In the genomic region with DNA sequence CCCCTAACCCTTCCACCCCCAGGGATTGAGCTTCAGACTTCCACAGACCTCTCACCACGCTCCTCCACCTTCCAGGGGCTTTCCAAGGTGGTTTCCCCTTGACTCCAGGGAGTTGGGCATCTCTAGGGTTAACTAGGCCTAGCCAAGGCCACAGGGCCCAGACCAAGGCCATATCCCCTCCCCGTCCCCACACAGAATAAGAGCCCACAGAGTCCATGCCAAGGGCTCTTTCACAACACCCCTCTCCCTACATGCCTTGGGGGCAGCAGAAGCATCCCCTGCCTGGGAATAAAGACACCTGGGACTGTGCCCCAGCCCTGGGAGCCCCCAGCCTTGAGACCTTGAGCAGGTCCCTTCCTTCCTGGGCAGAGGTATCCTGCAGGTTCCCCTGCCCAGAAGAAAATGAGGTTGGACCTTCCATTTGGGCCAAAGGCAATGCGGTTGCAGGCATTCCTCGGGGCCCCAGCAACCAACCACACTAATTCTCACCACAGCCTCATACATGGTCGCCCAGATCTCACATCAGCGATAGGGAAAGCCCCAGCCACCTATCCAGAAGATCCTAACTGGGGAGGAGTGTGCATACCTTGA, we compare ENCODE assay signal across 8 cellular contexts. TPM values are rescaled to one million over a fixed set of nuclear protein-coding genes. Genes with fewer than 3 reads are reported as not detected.
DNase-seq lines count a peak whose midpoint lies in the region; ATAC-seq and TF ChIP-seq lines count a peak whose summit lies in the region.

No MANE protein-coding gene starts in this region.

- intact Hi-C loops in activated CD4-positive, alpha-beta T cell treated with anti-CD3 and anti-CD28 coated beads for 36 hours (cut with DNase I, micrococcal nuclease) = loop anchor here in 1 of 2 experiments (2.0 to 10.0 kb wide), 2 partner anchors 31 to 249 kb away; no protein-coding TSS in a partner anchor
- intact Hi-C loops in left colon (cut with DNase I, micrococcal nuclease) = no loop called here

- CTCF ChIA-PET in activated CD4-positive, alpha-beta T cell treated with anti-CD3 and anti-CD28 coated beads for 36 hours (lab: Charles Lee) = interaction anchor here (0.7 to 5.8 kb wide), 7 partner anchors 9 to 140 kb away, joined by 3 to 46 read pairs (median 4); no protein-coding TSS in a partner anchor

- ATAC-seq in activated CD4-positive, alpha-beta T cell treated with anti-CD3 and anti-CD28 coated beads for 36 hours = no peak
- no peak for ATAC-seq in stimulated activated effector memory CD8-positive, alpha-beta T cell treated with anti-CD3 and anti-CD28 coated beads, Interleukin-12 subunit alpha, Interleukin-12 subunit beta, amount 100 ng/mL, for 72 hours
- no peak for ATAC-seq in left colon

- H3K27ac ChIP-seq in WERI-Rb-1 = peak overlapping the region; percentile 83

- DNase-seq in activated CD4-positive, alpha-beta T cell treated with anti-CD3 and anti-CD28 coated beads for 36 hours = no peak
- DNase-seq in activated CD4-positive, alpha-beta T cell treated with anti-CD3 and anti-CD28 coated beads for 4 hours = no peak
- DNase-seq in WERI-Rb-1 = no peak
- no peak for DNase-seq in glutamatergic neuron
- no peak for DNase-seq in stimulated activated effector memory CD8-positive, alpha-beta T cell treated with anti-CD3 and anti-CD28 coated beads, Interleukin-12 subunit alpha, Interleukin-12 subunit beta, amount 100 ng/mL, for 72 hours (ENCODE audit: low spot score in 2 of 2)
- DNase-seq in left colon = no peak
- DNase-seq in putamen (ENCODE audit: low spot score) = no peak
- DNase-seq in NCI-H510A treated with DMSO at 0.1 percent for 48 hours (lab: John Stamatoyannopoulos, UW) = no peak

- H3K9me3 ChIP-seq in WERI-Rb-1 (ENCODE audit: severe bottlenecking) = no peaks in the 10 kb centered on the region

- peak overlapping the region; percentile 76 for H3K4me3 Mint-ChIP-seq in activated CD4-positive, alpha-beta T cell treated with anti-CD3 and anti-CD28 coated beads for 36 hours
- peak overlapping the region; percentile 90 for H3K4me3 Mint-ChIP-seq in glutamatergic neuron (ENCODE audit: unreplicated experiment)
- H3K4me3 Mint-ChIP-seq in stimulated activated effector memory CD8-positive, alpha-beta T cell treated with anti-CD3 and anti-CD28 coated beads, Interleukin-12 subunit alpha, Interleukin-12 subunit beta, amount 100 ng/mL, for 72 hours = peak overlapping the region; percentile 72

- no peaks in the 10 kb centered on the region for H3K27me3 Mint-ChIP-seq in activated CD4-positive, alpha-beta T cell treated with anti-CD3 and anti-CD28 coated beads for 36 hours
- H3K27me3 Mint-ChIP-seq in glutamatergic neuron (ENCODE audit: unreplicated experiment) = peaks cover 21% of the 10 kb centered on the region

- H3K36me3 Mint-ChIP-seq in activated CD4-positive, alpha-beta T cell treated with anti-CD3 and anti-CD28 coated beads for 36 hours (ENCODE audit: low read depth) = no peaks in the 10 kb centered on the region
- H3K36me3 Mint-ChIP-seq in glutamatergic neuron (ENCODE audit: unreplicated experiment) = no peaks in the 10 kb centered on the region
- no peaks in the 10 kb centered on the region for H3K36me3 Mint-ChIP-seq in stimulated activated effector memory CD8-positive, alpha-beta T cell treated with anti-CD3 and anti-CD28 coated beads, Interleukin-12 subunit alpha, Interleukin-12 subunit beta, amount 100 ng/mL, for 72 hours

- TF ChIP-seq CTCF in WERI-Rb-1 (IDR thresholded peaks at IDR 0.05; ENCODE audit: low read depth, low read length) (no peak), glutamatergic neuron (IDR thresholded peaks at IDR 0.05; ENCODE audit: partially characterized antibody, unreplicated experiment) (no peak)

- H3K27ac Mint-ChIP-seq in activated CD4-positive, alpha-beta T cell treated with anti-CD3 and anti-CD28 coated beads for 36 hours = no peak overlapping the region
- peak overlapping the region; percentile 35 for H3K27ac Mint-ChIP-seq in glutamatergic neuron (ENCODE audit: unreplicated experiment)
- peak overlapping the region; percentile 64 for H3K27ac Mint-ChIP-seq in stimulated activated effector memory CD8-positive, alpha-beta T cell treated with anti-CD3 and anti-CD28 coated beads, Interleukin-12 subunit alpha, Interleukin-12 subunit beta, amount 100 ng/mL, for 72 hours

- H3K36me3 ChIP-seq in WERI-Rb-1 = peaks cover 3% of the 10 kb centered on the region

- peaks cover 18% of the 10 kb centered on the region for H3K4me1 Mint-ChIP-seq in activated CD4-positive, alpha-beta T cell treated with anti-CD3 and anti-CD28 coated beads for 36 hours
- peaks cover 6% of the 10 kb centered on the region for H3K4me1 Mint-ChIP-seq in glutamatergic neuron (ENCODE audit: low read depth, unreplicated experiment)
- H3K4me1 Mint-ChIP-seq in stimulated activated effector memory CD8-positive, alpha-beta T cell treated with anti-CD3 and anti-CD28 coated beads, Interleukin-12 subunit alpha, Interleukin-12 subunit beta, amount 100 ng/mL, for 72 hours = peaks cover 42% of the 10 kb centered on the region

- peak overlapping the region; percentile 83 for H3K4me3 ChIP-seq in WERI-Rb-1 (ENCODE audit: low read depth, low read length)

- H3K9me3 Mint-ChIP-seq in activated CD4-positive, alpha-beta T cell treated with anti-CD3 and anti-CD28 coated beads for 36 hours (ENCODE audit: low read depth) = no peaks in the 10 kb centered on the region
- peaks cover 10% of the 10 kb centered on the region for H3K9me3 Mint-ChIP-seq in glutamatergic neuron (ENCODE audit: unreplicated experiment)
- H3K9me3 Mint-ChIP-seq in stimulated activated effector memory CD8-positive, alpha-beta T cell treated with anti-CD3 and anti-CD28 coated beads, Interleukin-12 subunit alpha, Interleukin-12 subunit beta, amount 100 ng/mL, for 72 hours = no peaks in the 10 kb centered on the region

- POLR2A ChIA-PET in activated CD4-positive, alpha-beta T cell treated with anti-CD3 and anti-CD28 coated beads for 36 hours (lab: Charles Lee) = interaction anchor here (0.6 kb wide), 1 partner anchor 123 kb away, joined by 3 read pairs; no protein-coding TSS in a partner anchor

- no peaks in the 10 kb centered on the region for H3K27me3 ChIP-seq in WERI-Rb-1 (ENCODE audit: insufficient read depth, low read depth, severe bottlenecking)

RNA-seq across cellular contexts. Expression of gene GDPD5, which starts 1.8 kb away (rescaled TPM):
- 10 to 100 TPM; 16.8 to 22.0 TPM for total RNA-seq in activated CD4-positive, alpha-beta T cell treated with anti-CD3 and anti-CD28 coated beads for 36 hours
- total RNA-seq in glutamatergic neuron (ENCODE audit: unreplicated experiment) (147 TPM), left colon (1 to 10 TPM; 3.3 to 4.0 TPM)

RNA-seq across cellular contexts. Expression of gene SERPINH1, which starts 38.1 kb away (rescaled TPM):
- total RNA-seq in activated CD4-positive, alpha-beta T cell treated with anti-CD3 and anti-CD28 coated beads for 36 hours = 10 to 100 TPM; 20.3 to 23.1 TPM
- total RNA-seq in glutamatergic neuron (ENCODE audit: unreplicated experiment) = 35.0 TPM
- total RNA-seq in left colon = 10 to 100 TPM; 24.0 to 41.5 TPM
